28 cellular contexts compared by ENCODE assay signal in genomic region chr2:55103039-55103438, GRCh38. TPM values are rescaled to one million over a fixed set of nuclear protein-coding genes. Genes with fewer than 3 reads are reported as not detected.
DNase-seq lines count a peak whose midpoint lies in the region; ATAC-seq, FAIRE-seq and TF ChIP-seq lines count a peak whose summit lies in the region.
"Had no signal": no experiment of that assay in that cellular context is flagged by ENCODE, and none has a peak within 500 bp of the region (broad histone marks: within the 10 kb centered on the region; RNA-seq: fewer than 3 reads in every experiment).

No MANE protein-coding gene starts in this region.

- POLR2A ChIA-PET in HepG2 (lab: Yijun Ruan, JAX): no interaction called here

- DNase-seq in HepG2 (ENCODE audit: low spot score) (peak; percentile 24), right lobe of liver (no peak), amniotic epithelial cell (ENCODE audit: low read depth) (peak; percentile 64), fibroblast of villous mesenchyme (ENCODE audit: low read depth) (peak; percentile 76), GM19239 (ENCODE audit: insufficient read length, low spot score) (no peak), SIG-M5 treated with dmso at 0.1 percent for 504 hours (lab: John Stamatoyannopoulos, UW; ENCODE audit: unreplicated experiment) (no peak), H4 (ENCODE audit: low spot score) (no peak)
- DNase-seq: ACHN; activated B cell treated with CpG ODN at 0.5 μM for 24 hours; activated CD8-positive, alpha-beta T cell treated with anti-CD3 and anti-CD28 coated beads for 36 hours; activated naive CD4-positive, alpha-beta T cell treated with anti-CD3 and anti-CD28 coated beads for 36 hours; activated T-cell treated with anti-CD3 and anti-CD28 coated beads, Interleukin-2, amount 50 U/mL, for 24 hours; CD4-positive, alpha-beta T cell; DMS53; foreskin melanocyte; hippocampal formation; Karpas-422; kidney; NCI-H1417; NCI-H526; SJCRH30; small intestine; stimulated activated CD4-positive, alpha-beta T cell treated with anti-CD3 and anti-CD28 coated beads, Interleukin-4, amount 100 ng/mL, for 1 hour; stimulated activated naive CD8-positive, alpha-beta T cell treated with anti-CD3 and anti-CD28 coated beads, Interleukin-15, amount 100 ng/mL, for 72 hours had no signal

- H3K79me2 ChIP-seq in HepG2 (ENCODE audit: insufficient read depth, low read length): no peaks in the 10 kb centered on the region

- no peak overlapping the region for H3K27ac ChIP-seq in HepG2 (ENCODE audit: extremely low read length, insufficient read depth, low read length)
- H3K27ac ChIP-seq in right lobe of liver: no peak overlapping the region
- H3K27ac ChIP-seq: SJCRH30 had no signal

- TF ChIP-seq POLR2A in HepG2 (IDR thresholded peaks at IDR 0.05; ENCODE audit: insufficient read depth in 1 of 2, low read depth in 2 of 2, low read length in 2 of 2) (no peak), right lobe of liver (IDR thresholded peaks at IDR 0.05) (no peak)

- H3K9ac ChIP-seq in HepG2 (ENCODE audit: insufficient read depth, low read depth, low read length): no peak overlapping the region

- no peak overlapping the region for H2AFZ ChIP-seq in HepG2 (ENCODE audit: low read length)

- no TSS peak for BruUV-seq in HepG2 (replicated peaks; lab: Mats Ljungman, UMichigan)

- H3K9me3 ChIP-seq in HepG2 (ENCODE audit: low read length) (no peaks in the 10 kb centered on the region), right lobe of liver (no peaks in the 10 kb centered on the region)
- H3K9me3 ChIP-seq: SJCRH30, vagina had no signal

- CTCF ChIA-PET in HepG2 (lab: Yijun Ruan, JAX; ENCODE audit: low intra/inter-chr PET ratio, low total read pairs): no interaction called here

- ATAC-seq in HepG2 (no peak), right lobe of liver (no peak), GM21723 (IDR thresholded peaks at IDR 0.05; ENCODE audit: unreplicated experiment) (no peak)
- ATAC-seq: activated CD8-positive, alpha-beta T cell treated with anti-CD3 and anti-CD28 coated beads for 36 hours; stimulated activated naive CD8-positive, alpha-beta T cell treated with anti-CD3 and anti-CD28 coated beads, Interleukin-15, amount 100 ng/mL, for 72 hours had no signal

- intact Hi-C loops in HepG2 (cut with micrococcal nuclease; ENCODE audit: unreplicated experiment) (no loop called here), right lobe of liver (cut with DNase I) (no loop called here)

- TF ChIP-seq RAD21 in HepG2 (CRISPR knock-in tag; IDR thresholded peaks at IDR 0.05): no peak

- no peak overlapping the region for H3K4me2 ChIP-seq in HepG2 (ENCODE audit: low read depth, low read length)

- in situ Hi-C loops in HepG2 (cut with HindIII; ENCODE audit: extremely low pct_ligation_motif_present, low pct_unique_long_range_greater_than_20kb): no loop called here

- TF ChIP-seq CTCF in HepG2 (CRISPR knock-in tag; IDR thresholded peaks at IDR 0.05): no peak
- TF ChIP-seq CTCF in right lobe of liver (IDR thresholded peaks at IDR 0.05): no peak
- TF ChIP-seq CTCF in fibroblast of villous mesenchyme (IDR thresholded peaks at IDR 0.05; ENCODE audit: insufficient read depth, low read depth, low read length): no peak

- no peaks in the 10 kb centered on the region for H4K20me1 ChIP-seq in HepG2 (ENCODE audit: insufficient read depth, low read length)

- no peaks in the 10 kb centered on the region for H3K27me3 ChIP-seq in HepG2 (ENCODE audit: control insufficient read depth in 1 of 2, insufficient read depth in 2 of 2, low read length in 2 of 2)
- no peaks in the 10 kb centered on the region for H3K27me3 ChIP-seq in right lobe of liver
- H3K27me3 ChIP-seq: SJCRH30, vagina had no signal

- TF ChIP-seq EP300 in HepG2 (IDR thresholded peaks at IDR 0.05; ENCODE audit: low read depth in 2 of 2, low read length in 2 of 2) (no peak), HepG2 (CRISPR knock-in tag; IDR thresholded peaks at IDR 0.05; ENCODE audit: borderline replicate concordance) (no peak)

- peaks cover 21% of the 10 kb centered on the region for H3K4me1 ChIP-seq in HepG2 (ENCODE audit: insufficient read depth, low read length)
- H3K4me1 ChIP-seq in right lobe of liver: peaks cover 0 to 5% (median 0%) of the 10 kb centered on the region in 4 donors

- H3K36me3 ChIP-seq in HepG2 (replicated peaks in 1 of 2; ENCODE audit: control insufficient read depth in 1 of 2, insufficient read depth in 2 of 2, low read length in 2 of 2): no peaks in the 10 kb centered on the region
- H3K36me3 ChIP-seq in right lobe of liver: no peaks in the 10 kb centered on the region
- H3K36me3 ChIP-seq: SJCRH30, vagina had no signal

- H3K4me3 ChIP-seq in HepG2 (replicated peaks in 1 of 3; ENCODE audit: insufficient read depth in 1 of 3, low read depth in 2 of 3, low read length in 3 of 3): no peak overlapping the region
- H3K4me3 ChIP-seq in right lobe of liver: no peak overlapping the region
- H3K4me3 ChIP-seq in fibroblast of villous mesenchyme (ENCODE audit: low read depth, low read length): no peak overlapping the region
- H3K4me3 ChIP-seq: SJCRH30, vagina had no signal

- 49% methylated on average over 4 of the region's 4 CpGs for WGBS in HepG2 (ENCODE audit: low lambda C conversion rate)
- 50% methylated on average over 4 of the region's 4 CpGs for WGBS in right lobe of liver (ENCODE audit: insufficient coverage, low coverage, low lambda C conversion rate, missing lambda C conversion rate)

- no peak for FAIRE-seq in HepG2 (lab: Jason Lieb, UNC)
- no peak for FAIRE-seq in GM19239 (lab: Jason Lieb, UNC)
- FAIRE-seq: colon, endometrium, kidney, small intestine had no signal

TF ChIP-seq in HepG2, 621 proteins besides CTCF, POLR2A, EP300 and RAD21:
- TF ChIP-seq MATR3 (CRISPR knock-in tag; IDR thresholded peaks at IDR 0.05): no peak
- no peak for TF ChIP-seq ZNF556 (CRISPR knock-in tag; IDR thresholded peaks at IDR 0.05; ENCODE audit: borderline replicate concordance)
- no peak for TF ChIP-seq TBX2 (CRISPR knock-in tag; IDR thresholded peaks at IDR 0.05; ENCODE audit: borderline replicate concordance)
- no peak for TF ChIP-seq HDAC2 (CRISPR knock-in tag; IDR thresholded peaks at IDR 0.05)
- no peak for TF ChIP-seq SALL1 (CRISPR knock-in tag; IDR thresholded peaks at IDR 0.05)
- no peak for TF ChIP-seq ZNF331 (CRISPR knock-in tag; IDR thresholded peaks at IDR 0.05)
- TF ChIP-seq MAX (IDR thresholded peaks at IDR 0.05): no peak
- no peak for TF ChIP-seq ZNF3 (CRISPR knock-in tag; IDR thresholded peaks at IDR 0.05)
- no peak for TF ChIP-seq ELF1 (CRISPR knock-in tag; IDR thresholded peaks at IDR 0.05)

RNA-seq across cellular contexts. Expression of gene RTN4, which starts 52.8 kb away (rescaled TPM):
- total RNA-seq in HepG2 (2016; rRNA removed; fragmentation: Illumina TruSeq; extraction: Trizol) (67.4 and 98.4 TPM in 2 replicates), right lobe of liver (100 to 1,000 TPM; 126 to 195 (median 177) TPM), fibroblast of villous mesenchyme (262 and 280 TPM in 2 replicates)
- 113 and 115 TPM in 2 replicates for total RNA-seq in HepG2 (2016; cell fraction: cytosol; rRNA removed; fragmentation: Illumina TruSeq; extraction: Trizol; ENCODE audit: low read depth)
- total RNA-seq in HepG2 (2016; cell fraction: insoluble cytoplasmic fraction; rRNA removed; fragmentation: Illumina TruSeq; extraction: Trizol): 65.4 and 98.8 TPM in 2 replicates
- 63.8 and 71.5 TPM in 2 replicates for total RNA-seq in HepG2 (2016; cell fraction: membrane; rRNA removed; fragmentation: Illumina TruSeq; extraction: Trizol)
- 135 and 150 TPM in 2 replicates for total RNA-seq in HepG2 (2016; cell fraction: nucleus; rRNA removed; fragmentation: Illumina TruSeq; extraction: Trizol)
- 100 and 133 TPM in 2 replicates for polyA plus RNA-seq in HepG2 (2011; rRNA removed)
- 56.6 and 89.3 TPM in 2 replicates for polyA plus RNA-seq in HepG2 (2011; cell fraction: cytosol; rRNA removed)
- polyA plus RNA-seq in HepG2 (2011; cell fraction: nucleus; rRNA removed): 46.6 and 69.0 TPM in 2 replicates
- polyA plus RNA-seq in HepG2 (2012): 176 and 196 TPM in 2 replicates
- 25.4 and 26.1 TPM in 2 replicates for polyA plus RNA-seq in HepG2 (2016; cell fraction: cytosol; fragmentation: Illumina TruSeq; extraction: Trizol; ENCODE audit: low read depth)
- 104 and 116 TPM in 2 replicates for polyA plus RNA-seq in HepG2 (2016; cell fraction: insoluble cytoplasmic fraction; fragmentation: Illumina TruSeq; extraction: Trizol; ENCODE audit: low read depth)
- 56.9 and 65.1 TPM in 2 replicates for polyA plus RNA-seq in HepG2 (2016; cell fraction: membrane; fragmentation: Illumina TruSeq; extraction: Trizol; ENCODE audit: low read depth)
- polyA plus RNA-seq in HepG2 (2016; cell fraction: nucleus; fragmentation: Illumina TruSeq; extraction: Trizol; ENCODE audit: insufficient read depth, low read depth): 271 and 279 TPM in 2 replicates
- 71.7 and 98.5 TPM in 2 replicates for polyA minus RNA-seq in HepG2 (2011; rRNA and poly(A)+ RNA removed; ENCODE audit: low replicate concordance)
- 85.3 and 110 TPM in 2 replicates for polyA minus RNA-seq in HepG2 (2011; cell fraction: cytosol; rRNA and poly(A)+ RNA removed)
- 103 and 105 TPM in 2 replicates for polyA minus RNA-seq in HepG2 (2011; cell fraction: nucleus; rRNA and poly(A)+ RNA removed)
- 120 and 187 TPM in 2 replicates for total RNA-seq in H4 (2014; rRNA removed; shearing (Covaris generic))

Comparison
In these comparisons a context has a peak if more than half of its experiments do, and no peak if none do; other contexts are left out.
1. DNase-seq: peak in HepG2 (single experiment), amniotic epithelial cell (single experiment) and fibroblast of villous mesenchyme (single experiment); none in right lobe of liver (0 of 3), GM19239 (single experiment), SIG-M5 treated with dmso at 0.1 percent for 504 hours (single experiment) and H4 (single experiment).